Comparison of ENCODE assay signal across 16 cellular contexts in genomic region chr1:98340511-98340910, GRCh38.
DNase-seq lines count a peak whose midpoint lies in the region; ATAC-seq, FAIRE-seq and TF ChIP-seq lines count a peak whose summit lies in the region.
"Had no signal": no experiment of that assay in that cellular context is flagged by ENCODE, and none has a peak within 500 bp of the region (broad histone marks: within the 10 kb centered on the region; RNA-seq: fewer than 3 reads in every experiment).

No MANE protein-coding gene starts in this region.

- H3K4me3 Mint-ChIP-seq in astrocyte (ENCODE audit: unreplicated experiment), result no peak overlapping the region
- no peak overlapping the region for H3K4me3 Mint-ChIP-seq in osteocyte (ENCODE audit: unreplicated experiment)
- H3K4me3 Mint-ChIP-seq: CD8-positive, alpha-beta memory T cell had no signal

- ATAC-seq in pancreas, result no peak
- ATAC-seq: A549, K562, Right ventricle myocardium inferior had no signal

- no peak overlapping the region for H3K27ac ChIP-seq in astrocyte (ENCODE audit: low read depth, low read length)
- H3K27ac ChIP-seq in fibroblast of lung (ENCODE audit: insufficient read depth, low read length), result no peak overlapping the region
- H3K27ac ChIP-seq in ascending aorta, result no peak overlapping the region
- H3K27ac ChIP-seq in pancreas, result no peak overlapping the region
- H3K27ac ChIP-seq: A549; BLaER1 treated with 17β-estradiol and CSF1 and Interleukin-3, amounts not matched to agents 10 nM and 100 nM had no signal

- H3K4me2 ChIP-seq in astrocyte (ENCODE audit: low read length) (no peak overlapping the region), fibroblast of lung (ENCODE audit: extremely low read depth, insufficient read depth, low read length) (no peak overlapping the region)
- H3K4me2 ChIP-seq: A549; BLaER1 treated with 17β-estradiol and CSF1 and Interleukin-3, amounts not matched to agents 10 nM and 100 nM had no signal

- no peak overlapping the region for H2AFZ ChIP-seq in astrocyte (ENCODE audit: low read depth, low read length)
- H2AFZ ChIP-seq in fibroblast of lung (ENCODE audit: low read length), result no peak overlapping the region

- H3K36me3 Mint-ChIP-seq in astrocyte (ENCODE audit: low read depth, unreplicated experiment) (no peaks in the 10 kb centered on the region), osteocyte (ENCODE audit: unreplicated experiment) (peaks cover 2% of the 10 kb centered on the region)

- H3K9ac ChIP-seq in astrocyte (ENCODE audit: low read length) (no peak overlapping the region), fibroblast of lung (ENCODE audit: insufficient read depth, low read length) (no peak overlapping the region)
- H3K9ac ChIP-seq: BLaER1 treated with 17β-estradiol and CSF1 and Interleukin-3, amounts not matched to agents 10 nM and 100 nM had no signal

- TF ChIP-seq CTCF in astrocyte (IDR thresholded peaks at IDR 0.05; ENCODE audit: insufficient read depth, low read depth, low read length) (no peak), fibroblast of lung (conservative IDR thresholded peaks at IDR 0.05 in 1 of 2, IDR thresholded peaks at IDR 0.05 in 1 of 2; ENCODE audit: low read depth in 1 of 2, low read length in 2 of 2) (no peak), osteocyte (IDR thresholded peaks at IDR 0.05) (no peak), ascending aorta (IDR thresholded peaks at IDR 0.05) (no peak), pancreas (IDR thresholded peaks at IDR 0.05) (no peak)

- H3K27me3 ChIP-seq in astrocyte (ENCODE audit: insufficient read depth, low read length), result no peaks in the 10 kb centered on the region
- no peaks in the 10 kb centered on the region for H3K27me3 ChIP-seq in fibroblast of lung (ENCODE audit: control insufficient read depth, insufficient read depth, low read length)
- no peaks in the 10 kb centered on the region for H3K27me3 ChIP-seq in ascending aorta
- H3K27me3 ChIP-seq in pancreas, result no peaks in the 10 kb centered on the region
- H3K27me3 ChIP-seq: BLaER1 treated with 17β-estradiol and CSF1 and Interleukin-3, amounts not matched to agents 10 nM and 100 nM had no signal

- H3K27ac Mint-ChIP-seq in astrocyte (ENCODE audit: unreplicated experiment) (peak overlapping the region; percentile 9), osteocyte (ENCODE audit: unreplicated experiment) (peak overlapping the region; percentile 80)
- H3K27ac Mint-ChIP-seq: CD8-positive, alpha-beta memory T cell had no signal

- H3K79me2 ChIP-seq in astrocyte (ENCODE audit: insufficient read depth, low read length), result no peaks in the 10 kb centered on the region
- H3K79me2 ChIP-seq in fibroblast of lung (ENCODE audit: control insufficient read depth, insufficient read depth, low read length), result no peaks in the 10 kb centered on the region

- no peaks in the 10 kb centered on the region for H3K27me3 Mint-ChIP-seq in astrocyte (ENCODE audit: low read depth, unreplicated experiment)
- no peaks in the 10 kb centered on the region for H3K27me3 Mint-ChIP-seq in osteocyte (ENCODE audit: unreplicated experiment)

- H3K4me3 ChIP-seq in astrocyte (ENCODE audit: insufficient read depth, low read depth, low read length), result no peak overlapping the region
- no peak overlapping the region for H3K4me3 ChIP-seq in fibroblast of lung (replicated peaks in 1 of 4; ENCODE audit: control extremely low read depth in 1 of 4, insufficient read depth in 1 of 4, low read depth in 3 of 4, low read length in 4 of 4)
- no peak overlapping the region for H3K4me3 ChIP-seq in ascending aorta
- no peak overlapping the region for H3K4me3 ChIP-seq in pancreas
- H3K4me3 ChIP-seq: A549; BLaER1 treated with 17β-estradiol and CSF1 and Interleukin-3, amounts not matched to agents 10 nM and 100 nM; K562 had no signal

- H3K9me3 ChIP-seq in astrocyte (ENCODE audit: insufficient read depth, low read depth, low read length), result no peaks in the 10 kb centered on the region
- no peaks in the 10 kb centered on the region for H3K9me3 ChIP-seq in fibroblast of lung (ENCODE audit: control insufficient read depth, insufficient read depth, low read depth, low read length)
- H3K9me3 ChIP-seq in ascending aorta, result no peaks in the 10 kb centered on the region
- no peaks in the 10 kb centered on the region for H3K9me3 ChIP-seq in pancreas
- H3K9me3 ChIP-seq: A549; BLaER1 treated with 17β-estradiol and CSF1 and Interleukin-3, amounts not matched to agents 10 nM and 100 nM had no signal

- peak; percentile 54 for FAIRE-seq in astrocyte (lab: Jason Lieb, UNC)
- no peak for FAIRE-seq in pancreas (lab: Jason Lieb, UNC)
- FAIRE-seq: A549, K562, RCC 7860 had no signal

- DNase-seq in ELR (ENCODE audit: low read depth) (peak; percentile 76), astrocyte (ENCODE audit: low read depth) (peak; percentile 70), fibroblast of lung (ENCODE audit: low read depth in 2 of 2) (peak; percentile 25 to 71), osteocyte (ENCODE audit: extremely low spot score, unreplicated experiment) (no peak), ascending aorta (ENCODE audit: low spot score in 2 of 2) (no peak), pancreas (no peak)
- no peak for DNase-seq in activated T-cell treated with anti-CD3 and anti-CD28 coated beads, Interleukin-2, amount 50 U/mL, for 1 hour
- DNase-seq: CD8-positive, alpha-beta memory T cell; DMS53; NCI-H1105 treated with DMSO at 0.1 percent for 48 hours; NCI-H1694 treated with DMSO at 0.1 percent for 48 hours had no signal

- WGBS in pancreas, 2 donors, result 79 to 84% methylated on average over 4 of the region's 4 CpGs

- intact Hi-C loops in ascending aorta (cut with DNase I), result no loop called here
- intact Hi-C loops in pancreas (cut with DNase I), result no loop called here

- H3K36me3 ChIP-seq in astrocyte (ENCODE audit: insufficient read depth, low read length), result no peaks in the 10 kb centered on the region
- H3K36me3 ChIP-seq in fibroblast of lung (ENCODE audit: control insufficient read depth, insufficient read depth, low read length), result no peaks in the 10 kb centered on the region
- H3K36me3 ChIP-seq in ascending aorta, result no peaks in the 10 kb centered on the region
- no peaks in the 10 kb centered on the region for H3K36me3 ChIP-seq in pancreas
- H3K36me3 ChIP-seq: BLaER1 treated with 17β-estradiol and CSF1 and Interleukin-3, amounts not matched to agents 10 nM and 100 nM had no signal

- H4K20me1 ChIP-seq in astrocyte (ENCODE audit: insufficient read depth, low read length) (no peaks in the 10 kb centered on the region), fibroblast of lung (ENCODE audit: control insufficient read depth, extremely low read depth, insufficient read depth, low read length) (no peaks in the 10 kb centered on the region)
- H4K20me1 ChIP-seq: BLaER1 treated with 17β-estradiol and CSF1 and Interleukin-3, amounts not matched to agents 10 nM and 100 nM had no signal

- H3K9me3 Mint-ChIP-seq in astrocyte (ENCODE audit: unreplicated experiment) (peaks cover 3% of the 10 kb centered on the region), osteocyte (ENCODE audit: unreplicated experiment) (peaks cover 25% of the 10 kb centered on the region)

- H3K4me1 Mint-ChIP-seq in astrocyte (ENCODE audit: low read depth, unreplicated experiment), result peaks cover 25% of the 10 kb centered on the region
- H3K4me1 Mint-ChIP-seq in osteocyte (ENCODE audit: unreplicated experiment), result peaks cover 19% of the 10 kb centered on the region

- H3K4me1 ChIP-seq in astrocyte (ENCODE audit: insufficient read depth, low read length), result peaks cover 7% of the 10 kb centered on the region
- H3K4me1 ChIP-seq in fibroblast of lung (ENCODE audit: control insufficient read depth, extremely low read depth, insufficient read depth, low read length), result no peaks in the 10 kb centered on the region
- H3K4me1 ChIP-seq in ascending aorta, result no peaks in the 10 kb centered on the region
- no peaks in the 10 kb centered on the region for H3K4me1 ChIP-seq in pancreas

Comparison
In these comparisons a context has a peak if more than half of its experiments do, and no peak if none do; other contexts are left out.
1. DNase-seq: peak in ELR (single experiment), astrocyte (single experiment) and fibroblast of lung (2 of 2); none in osteocyte (single experiment), activated T-cell treated with anti-CD3 and anti-CD28 coated beads, Interleukin-2, amount 50 U/mL, for 1 hour (single experiment), ascending aorta (0 of 2) and pancreas (0 of 6).